18 cellular contexts compared by ENCODE assay signal in genomic region chr13:97921146-97921776, GRCh38. TPM values are rescaled to one million over a fixed set of nuclear protein-coding genes. Genes with fewer than 3 reads are reported as not detected.
DNase-seq lines count a peak whose midpoint lies in the region; ATAC-seq and TF ChIP-seq lines count a peak whose summit lies in the region.
"Had no signal": no experiment of that assay in that cellular context is flagged by ENCODE, and none has a peak within 500 bp of the region (broad histone marks: within the 10 kb centered on the region; RNA-seq: fewer than 3 reads in every experiment).

No MANE protein-coding gene starts in this region.

- H4K8ac ChIP-seq in mesenchymal stem cell (ENCODE audit: low read length), result no peak overlapping the region

- H3K79me2 ChIP-seq in GM23248 (ENCODE audit: insufficient read depth), result no peaks in the 10 kb centered on the region

- ATAC-seq in HG03520 (IDR thresholded peaks at IDR 0.05; ENCODE audit: unreplicated experiment) (no peak), gastrocnemius medialis (no peak)

- TF ChIP-seq CTCF in cardiac fibroblast (IDR thresholded peaks at IDR 0.05; ENCODE audit: low read depth, low read length), result no peak
- no peak for TF ChIP-seq CTCF in GM10248 (IDR thresholded peaks at IDR 0.05; ENCODE audit: control extremely low read depth, extremely low read depth, low read depth, missing control alignments)
- no peak for TF ChIP-seq CTCF in gastrocnemius medialis (IDR thresholded peaks at IDR 0.05 in 4 of 5, conservative IDR thresholded peaks at IDR 0.05 in 1 of 5)

- H3K18ac ChIP-seq in mesenchymal stem cell (ENCODE audit: low read depth in 1 of 2, low read length in 2 of 2), result no peak overlapping the region

- no peak overlapping the region for H3K23ac ChIP-seq in mesenchymal stem cell (ENCODE audit: low read length in 2 of 2)

- no peak overlapping the region for H2BK12ac ChIP-seq in mesenchymal stem cell (ENCODE audit: low read length in 2 of 2)

- H3K4me1 ChIP-seq in GM23248 (ENCODE audit: insufficient read depth), result no peaks in the 10 kb centered on the region
- H3K4me1 ChIP-seq in mesenchymal stem cell (ENCODE audit: control insufficient read depth, insufficient read depth, low read depth, low read length), result no peaks in the 10 kb centered on the region
- no peaks in the 10 kb centered on the region for H3K4me1 ChIP-seq in gastrocnemius medialis

- no peaks in the 10 kb centered on the region for H3K9me3 ChIP-seq in GM23248 (ENCODE audit: low read depth)
- H3K9me3 ChIP-seq in mesenchymal stem cell (ENCODE audit: control insufficient read depth, low read length), result no peaks in the 10 kb centered on the region
- H3K9me3 ChIP-seq in gastrocnemius medialis, result no peaks in the 10 kb centered on the region

- H2BK120ac ChIP-seq in mesenchymal stem cell (ENCODE audit: low read depth, low read length), result no peak overlapping the region

- no peak overlapping the region for H2AK5ac ChIP-seq in mesenchymal stem cell (ENCODE audit: low read length, severe bottlenecking)

- TF ChIP-seq POLR2A in gastrocnemius medialis (IDR thresholded peaks at IDR 0.05), result no peak

- CTCF ChIA-PET in GM10248 (lab: Yijun Ruan, JAX), result interaction anchor here (1.5 to 2.2 kb wide), 2 partner anchors 9 to 155 kb away, joined by 3 to 12 read pairs; no protein-coding TSS in a partner anchor

- H3K9me2 ChIP-seq in GM23248 (ENCODE audit: insufficient read depth), result no peaks in the 10 kb centered on the region

- H3K4ac ChIP-seq in mesenchymal stem cell (ENCODE audit: low read depth in 1 of 2, low read length in 2 of 2), result no peak overlapping the region

- no peak overlapping the region for H3K4me3 ChIP-seq in GM23248
- H3K4me3 ChIP-seq in cardiac fibroblast (replicated peaks in 1 of 2; ENCODE audit: low read depth in 2 of 2, low read length in 2 of 2), result no peak overlapping the region
- no peak overlapping the region for H3K4me3 ChIP-seq in mesenchymal stem cell (ENCODE audit: insufficient read depth in 1 of 2, low read depth in 1 of 2, low read length in 2 of 2)
- H3K4me3 ChIP-seq in gastrocnemius medialis, result no peak overlapping the region

- H3K4me2 ChIP-seq in GM23248 (ENCODE audit: unreplicated experiment), result no peak overlapping the region
- no peak overlapping the region for H3K4me2 ChIP-seq in mesenchymal stem cell (ENCODE audit: low read length, poor library complexity, severe bottlenecking)

- POLR2A ChIA-PET in GM10248 (lab: Yijun Ruan, JAX), result no interaction called here

- no peak overlapping the region for H2BK5ac ChIP-seq in mesenchymal stem cell (ENCODE audit: low read depth, low read length, poor library complexity, severe bottlenecking)

- H2BK15ac ChIP-seq in mesenchymal stem cell (ENCODE audit: low read depth, poor library complexity, severe bottlenecking), result no peak overlapping the region

- intact Hi-C loops in gastrocnemius medialis (cut with DNase I; ENCODE audit: low total_unique reads), result no loop called here

- no peak overlapping the region for H3K9ac ChIP-seq in GM23248
- H3K9ac ChIP-seq in mesenchymal stem cell (ENCODE audit: low read length), result peak overlapping the region; percentile 36

- no peak overlapping the region for H4K91ac ChIP-seq in mesenchymal stem cell (ENCODE audit: low read length)

- in situ Hi-C loops in GM23248 (cut with MboI), result no loop called here
- in situ Hi-C loops in gastrocnemius medialis (cut with MboI; ENCODE audit: low sequenced_read_pairs in 4 of 4), result no loop called here

- no peak overlapping the region for H3K27ac ChIP-seq in GM23248
- H3K27ac ChIP-seq in mesenchymal stem cell (ENCODE audit: low read length, poor library complexity, severe bottlenecking), result no peak overlapping the region
- no peak overlapping the region for H3K27ac ChIP-seq in gastrocnemius medialis

- DNase-seq in AG08395 (ENCODE audit: low spot score) (peak; percentile 46), GM23248 (peak; percentile 61), cardiac fibroblast (ENCODE audit: low read depth in 2 of 2) (peak; percentile 34 to 43), mesenchymal stem cell (no peak), GM10248 (ENCODE audit: extremely low spot score) (no peak), NCI-H146 treated with DMSO at 0.1 percent for 48 hours (lab: John Stamatoyannopoulos, UW; ENCODE audit: unreplicated experiment) (no peak), gastrocnemius medialis (no peak)
- DNase-seq: 8988T; AML-193; Calu3; CD4-positive, CD25-positive, alpha-beta regulatory T cell; DND-41; Kasumi-1; NCI-H1417; NCI-H2029; NCI-H510A treated with DMSO at 0.1 percent for 48 hours; SIG-M5 had no signal

- H4K20me1 ChIP-seq in GM23248 (ENCODE audit: insufficient read depth), result no peaks in the 10 kb centered on the region

- H3K27me3 ChIP-seq in GM23248 (replicated peaks; ENCODE audit: insufficient read depth) (no peaks in the 10 kb centered on the region), mesenchymal stem cell (ENCODE audit: control insufficient read depth in 1 of 2, insufficient read depth in 1 of 2, low read length in 2 of 2) (no peaks in the 10 kb centered on the region), gastrocnemius medialis (no peaks in the 10 kb centered on the region)

- no peaks in the 10 kb centered on the region for H3F3A ChIP-seq in GM23248 (ENCODE audit: insufficient read depth)

- 0 out of 2 replicates have a peak overlapping the region, but pooled peaks have one; percentile 3 for H2AFZ ChIP-seq in GM23248
- H2AFZ ChIP-seq in mesenchymal stem cell (ENCODE audit: low read depth, low read length), result no peak overlapping the region

- 47 to 52% methylated on average over 7 of the region's 7 CpGs for WGBS in GM23248 (ENCODE audit: low coverage in 1 of 2, low lambda C conversion rate in 2 of 2, missing lambda C conversion rate in 2 of 2), 2 experiments
- 92% methylated on average over 6 of the region's 7 CpGs for WGBS in mesenchymal stem cell

- peak overlapping the region in 1 of 2 experiments; percentile 62 for H3K14ac ChIP-seq in mesenchymal stem cell (ENCODE audit: low read length in 2 of 2)

- H3K36me3 ChIP-seq in GM23248 (ENCODE audit: low read depth) (no peaks in the 10 kb centered on the region), mesenchymal stem cell (ENCODE audit: control insufficient read depth in 1 of 2, insufficient read depth in 2 of 2, low read depth in 1 of 2, low read length in 2 of 2) (no peaks in the 10 kb centered on the region), gastrocnemius medialis (no peaks in the 10 kb centered on the region)

- H3K79me1 ChIP-seq in mesenchymal stem cell (replicated peaks; ENCODE audit: low read length, poor library complexity, severe bottlenecking), result no peaks in the 10 kb centered on the region

RNA-seq across cellular contexts. Expression of gene IPO5, which starts 32.2 kb away (rescaled TPM):
- total RNA-seq in GM23248 (2014; rRNA removed; shearing (Covaris generic)), result 225 and 229 TPM in 2 replicates
- polyA plus RNA-seq in GM23248 (2016; fragmentation: Nextera tagmentation; extraction: Ambion mirVana), result 97.1 and 97.4 TPM in 2 replicates
- polyA plus RNA-seq in mesenchymal stem cell (2013, experiment 1 of 2), result 70.6 TPM
- polyA plus RNA-seq in mesenchymal stem cell (2013, experiment 2 of 2), result 71.2 TPM
- total RNA-seq in gastrocnemius medialis, result 100 to 1,000 TPM; 157 to 184 (median 177) TPM

Comparison
In these comparisons a context has a peak if more than half of its experiments do, and no peak if none do; other contexts are left out.
1. DNase-seq: peak in AG08395 (single experiment), GM23248 (single experiment) and cardiac fibroblast (2 of 2); none in mesenchymal stem cell (single experiment), GM10248 (single experiment), NCI-H146 treated with DMSO at 0.1 percent for 48 hours (single experiment) and gastrocnemius medialis (0 of 2).